Comparison of ENCODE assay signal across 13 cellular contexts in genomic region chr10:26543567-26544306, GRCh38.
DNase-seq lines count a peak whose midpoint lies in the region; ATAC-seq, FAIRE-seq and TF ChIP-seq lines count a peak whose summit lies in the region.
"Had no signal": no experiment of that assay in that cellular context is flagged by ENCODE, and none has a peak within 500 bp of the region (broad histone marks: within the 10 kb centered on the region; RNA-seq: fewer than 3 reads in every experiment).

No MANE protein-coding gene starts in this region.

- TF ChIP-seq RAD21 in GM12878 (IDR thresholded peaks at IDR 0.05; ENCODE audit: insufficient read depth, low read depth, low read length): no peak

- H3K4me2 ChIP-seq in GM12878 (ENCODE audit: control insufficient read depth, insufficient read depth): peak overlapping the region; percentile 76

- H3K4me1 ChIP-seq in GM12878 (ENCODE audit: control insufficient read depth, insufficient read depth, low read length) (peaks cover 28% of the 10 kb centered on the region), sigmoid colon (no peaks in the 10 kb centered on the region)
- H3K4me1 ChIP-seq: gastrocnemius medialis had no signal

- 24% methylated on average over 7 of the region's 7 CpGs for WGBS in GM12878 (ENCODE audit: insufficient coverage, insufficient replicate concordance, low lambda C conversion rate, missing lambda C conversion rate)
- WGBS in sigmoid colon, 2 donors: 81 to 82% methylated on average over 7 of the region's 7 CpGs

- peak overlapping the region; percentile 44 for H3K9ac ChIP-seq in GM12878 (ENCODE audit: control insufficient read depth, insufficient read depth, low read length)

- peak; percentile 72 for ATAC-seq in HG03097 (IDR thresholded peaks at IDR 0.05; ENCODE audit: low FRiP score, unreplicated experiment)
- ATAC-seq in GM12878: peak; percentile 93
- ATAC-seq: gastrocnemius medialis, PC-3 had no signal

- CTCF ChIA-PET in GM12878 (lab: Yijun Ruan, JAX): no interaction called here

- no peaks in the 10 kb centered on the region for H3K4me1 Mint-ChIP-seq in type B pancreatic cell (ENCODE audit: unreplicated experiment)

- no peaks in the 10 kb centered on the region for H3K79me2 ChIP-seq in GM12878 (ENCODE audit: control insufficient read depth, insufficient read depth, low read length)

- intact Hi-C loops in GM12878 (cut with micrococcal nuclease; ENCODE audit: unreplicated experiment) (loop anchor here (5.0 kb wide), 2 partner anchors 61 to 96 kb away; no protein-coding TSS in a partner anchor), sigmoid colon (cut with DNase I) (no loop called here)

- FAIRE-seq in GM12878 (lab: Jason Lieb, UNC): no peak

- RAD21 ChIA-PET in GM12878 (lab: Charles Lee; ENCODE audit: unreplicated experiment): no interaction called here

- TF ChIP-seq EP300 in GM12878 (IDR thresholded peaks at IDR 0.05; ENCODE audit: borderline replicate concordance in 1 of 2, control insufficient read depth in 1 of 2, low read depth in 2 of 2, low read length in 2 of 2): no peak
- no peak for TF ChIP-seq EP300 in sigmoid colon (IDR thresholded peaks at IDR 0.05)

- TF ChIP-seq CTCF in GM13976 (IDR thresholded peaks at IDR 0.05; ENCODE audit: borderline replicate concordance, control extremely low read depth, extremely low read depth, insufficient read depth, missing control alignments): no peak
- no peak for TF ChIP-seq CTCF in GM20000 (IDR thresholded peaks at IDR 0.05; ENCODE audit: extremely low read depth, missing control alignments)
- no peak for TF ChIP-seq CTCF in GM12878 (IDR thresholded peaks at IDR 0.05 in 2 of 3, conservative IDR thresholded peaks at IDR 0.05 in 1 of 3; ENCODE audit: control insufficient read depth in 2 of 3, extremely low read depth in 1 of 3, insufficient read depth in 1 of 3, low read depth in 3 of 3, low read length in 3 of 3)
- TF ChIP-seq CTCF in type B pancreatic cell (conservative IDR thresholded peaks at IDR 0.05): no peak
- TF ChIP-seq CTCF in sigmoid colon (IDR thresholded peaks at IDR 0.05): no peak

- no peaks in the 10 kb centered on the region; the same call in 2 of the 3 replicates for H3K9me3 ChIP-seq in GM12878 (replicated peaks; ENCODE audit: control insufficient read depth, insufficient read depth, low read length)
- no peaks in the 10 kb centered on the region for H3K9me3 ChIP-seq in sigmoid colon
- H3K9me3 ChIP-seq: gastrocnemius medialis, suprapubic skin had no signal

- no peaks in the 10 kb centered on the region for H3K27me3 ChIP-seq in GM12878 (replicated peaks in 1 of 2; ENCODE audit: control insufficient read depth in 2 of 2, insufficient read depth in 2 of 2, low read length in 1 of 2)
- no peaks in the 10 kb centered on the region for H3K27me3 ChIP-seq in sigmoid colon
- H3K27me3 ChIP-seq: gastrocnemius medialis, suprapubic skin had no signal

- H3K27ac ChIP-seq in GM12878 (ENCODE audit: control insufficient read depth, insufficient read depth) (peak overlapping the region; percentile 85), sigmoid colon (no peak overlapping the region)
- H3K27ac ChIP-seq: cardiac muscle cell, gastrocnemius medialis, suprapubic skin had no signal

- H3K4me3 Mint-ChIP-seq in type B pancreatic cell: no peak overlapping the region

- peak overlapping the region; percentile 41 for H3K4me3 ChIP-seq in GM12878
- H3K4me3 ChIP-seq in sigmoid colon: no peak overlapping the region
- H3K4me3 ChIP-seq: cardiac muscle cell, gastrocnemius medialis, suprapubic skin had no signal

- H4K20me1 ChIP-seq in GM12878 (ENCODE audit: control insufficient read depth, insufficient read depth): no peaks in the 10 kb centered on the region

- peaks cover 4 to 29% of the 10 kb centered on the region in 2 experiments; a peak in 3 of 4 replicates for H3K36me3 ChIP-seq in GM12878 (ENCODE audit: control insufficient read depth in 2 of 2, insufficient read depth in 2 of 2, low read length in 1 of 2)
- H3K36me3 ChIP-seq in sigmoid colon: no peaks in the 10 kb centered on the region
- H3K36me3 ChIP-seq: cardiac muscle cell, gastrocnemius medialis, suprapubic skin had no signal

- no peaks in the 10 kb centered on the region for H3K36me3 Mint-ChIP-seq in type B pancreatic cell

- POLR2A ChIA-PET in GM12878 (lab: Charles Lee): no interaction called here

- no peak overlapping the region for H3K27ac Mint-ChIP-seq in type B pancreatic cell

- SMC1A ChIA-PET in GM12878 (lab: Charles Lee; ENCODE audit: uncharacterized antibody, unreplicated experiment): no interaction called here

- TF ChIP-seq POLR2A in GM12878 (IDR thresholded peaks at IDR 0.05; ENCODE audit: low read depth, low read length) (no peak), sigmoid colon (IDR thresholded peaks at IDR 0.05) (no peak)

- BruUV-seq in GM12878 (replicated peaks; lab: Mats Ljungman, UMichigan): no TSS peak

- no peak overlapping the region; the same call in none of the 2 replicates for H2AFZ ChIP-seq in GM12878 (ENCODE audit: control insufficient read depth, low read depth, low read length)

- no peaks in the 10 kb centered on the region for H3K9me3 Mint-ChIP-seq in type B pancreatic cell

- no peaks in the 10 kb centered on the region for H3K27me3 Mint-ChIP-seq in type B pancreatic cell

- peak; percentile 71 for DNase-seq in GM13976 (ENCODE audit: low spot score)
- DNase-seq in GM20000 (ENCODE audit: low spot score): peak; percentile 60
- DNase-seq in GM12878 (ENCODE audit: low read depth, low spot score): peak; percentile 41
- no peak for DNase-seq in type B pancreatic cell (ENCODE audit: extremely low spot score, unreplicated experiment)
- DNase-seq in DMS 273 (lab: John Stamatoyannopoulos, UW; ENCODE audit: unreplicated experiment): no peak
- no peak for DNase-seq in NCI-H1105 (lab: John Stamatoyannopoulos, UW)
- no peak for DNase-seq in sigmoid colon
- DNase-seq: COR-L47, gastrocnemius medialis, PC-3 had no signal

- in situ Hi-C loops in GM13976 (cut with MboI; ENCODE audit: low sequenced_read_pairs, unreplicated experiment) (no loop called here), GM12878 (cut with MboI) (no loop called here)

TF ChIP-seq in GM12878, 131 proteins besides CTCF, POLR2A, EP300 and RAD21:
- TF ChIP-seq PBX3 (IDR thresholded peaks at IDR 0.05; ENCODE audit: insufficient replicate concordance, low read depth, low read length) (no peak), TCF12 (IDR thresholded peaks at IDR 0.05; ENCODE audit: low read depth, low read length) (peak; percentile 71; the same call in 1 of the 2 replicates), CBX5 (IDR thresholded peaks at IDR 0.05; ENCODE audit: low read depth) (peak; percentile 86), CREM (IDR thresholded peaks at IDR 0.05; ENCODE audit: low read depth) (peak; percentile 45; the same call in 1 of the 2 replicates), MEF2B (IDR thresholded peaks at IDR 0.05; ENCODE audit: partially characterized antibody, poor library complexity, severe bottlenecking) (peak; percentile 32), BCL11A (IDR thresholded peaks at IDR 0.05; ENCODE audit: low read depth, low read length) (peak; percentile 53; the same call in 1 of the 2 replicates), IKZF1 (conservative IDR thresholded peaks at IDR 0.05) (0 out of 2 replicates have a peak, but pooled peaks have one; percentile 33), ATF2 (IDR thresholded peaks at IDR 0.05; ENCODE audit: low read length) (peak; percentile 26; the same call in 1 of the 2 replicates), RUNX3 (IDR thresholded peaks at IDR 0.05; ENCODE audit: low read length) (peak; percentile 63; the same call in 1 of the 2 replicates), SMC3 (IDR thresholded peaks at IDR 0.05; ENCODE audit: borderline replicate concordance, low read length) (no peak), TCF3 (IDR thresholded peaks at IDR 0.05; ENCODE audit: borderline replicate concordance, insufficient read depth, low read depth, low read length) (no peak), JUNB (IDR thresholded peaks at IDR 0.05) (peak; percentile 81), EED (IDR thresholded peaks at IDR 0.05; ENCODE audit: low read depth) (peak; percentile 65), MAX (IDR thresholded peaks at IDR 0.05; ENCODE audit: low read depth, low read length) (no peak), KDM1A (IDR thresholded peaks at IDR 0.05; ENCODE audit: borderline replicate concordance) (no peak), ETV6 (conservative IDR thresholded peaks at IDR 0.05 in 1 of 2, IDR thresholded peaks at IDR 0.05 in 1 of 2; ENCODE audit: borderline replicate concordance in 1 of 2, low read depth in 1 of 2) (peak in 1 of 2 experiments; percentile 55; a peak in 1 of 4 replicates), NFIC (IDR thresholded peaks at IDR 0.05; ENCODE audit: low read depth, low read length) (peak; percentile 63; the same call in 1 of the 2 replicates), IRF4 (IDR thresholded peaks at IDR 0.05; ENCODE audit: low read depth, low read length) (peak; percentile 79; the same call in 1 of the 2 replicates)

Comparison
In these comparisons a context has a peak if more than half of its experiments do, and no peak if none do; other contexts are left out.
1. DNase-seq: peak in GM13976 (single experiment), GM20000 (single experiment) and GM12878 (single experiment); none in type B pancreatic cell (single experiment), DMS 273 (single experiment), NCI-H1105 (single experiment) and sigmoid colon (single experiment).